19 cellular contexts compared by ENCODE assay signal in genomic region chr10:113226404-113226803, GRCh38.
DNase-seq lines count a peak whose midpoint lies in the region; ATAC-seq lines count a peak whose summit lies in the region.
"Had no signal": no experiment of that assay in that cellular context is flagged by ENCODE, and none has a peak within 500 bp of the region (broad histone marks: within the 10 kb centered on the region; RNA-seq: fewer than 3 reads in every experiment).

No MANE protein-coding gene starts in this region.

- H3K36me3 Mint-ChIP-seq in activated naive CD4-positive, alpha-beta T cell treated with anti-CD3 and anti-CD28 coated beads, Interleukin-2, amount 50 U/mL, for 72 hours = no peaks in the 10 kb centered on the region
- no peaks in the 10 kb centered on the region for H3K36me3 Mint-ChIP-seq in T-helper 17 cell (ENCODE audit: low read depth)
- H3K36me3 Mint-ChIP-seq in stimulated activated naive CD8-positive, alpha-beta T cell treated with anti-CD3 and anti-CD28 coated beads, Interleukin-15, Interleukin-2, amounts not matched to agents 100 ng/mL and 50 ng/mL, for 24 hours (ENCODE audit: low read depth) = no peaks in the 10 kb centered on the region

- no peak for DNase-seq in activated naive CD4-positive, alpha-beta T cell treated with anti-CD3 and anti-CD28 coated beads, Interleukin-2, amount 50 U/mL, for 72 hours (ENCODE audit: low spot score in 2 of 2)
- no peak for DNase-seq in activated naive CD4-positive, alpha-beta T cell treated with Interleukin-2 at 50 U/mL for 16 hours
- DNase-seq in T-helper 17 cell = no peak
- peak; percentile 76 for DNase-seq in left kidney (ENCODE audit: low read depth, low spot score)
- no peak for DNase-seq in NCI-H2196 (lab: John Stamatoyannopoulos, UW; ENCODE audit: unreplicated experiment)
- DNase-seq: activated CD4-positive, CD25-positive, alpha-beta regulatory T cell treated with anti-CD3 and anti-CD28 coated beads, Interleukin-2, amount 50 U/mL, for 72 hours; Caco-2; GM23248; Karpas-422; NCI-H1436; NK-92 treated with Interleukin-12 subunit alpha and Interleukin-12 subunit beta, amount 100 ng/mL, for 24 hours; psoas muscle; stimulated activated CD8-positive, alpha-beta memory T cell treated with anti-CD3 and anti-CD28 coated beads, Interleukin-4, amount 100 ng/mL, for 48 hours had no signal

- H3K4me1 Mint-ChIP-seq in T-helper 17 cell = peaks cover 14% of the 10 kb centered on the region
- peaks cover 23% of the 10 kb centered on the region for H3K4me1 Mint-ChIP-seq in stimulated activated naive CD8-positive, alpha-beta T cell treated with anti-CD3 and anti-CD28 coated beads, Interleukin-15, Interleukin-2, amounts not matched to agents 100 ng/mL and 50 ng/mL, for 24 hours (ENCODE audit: low read depth)

- H3K27ac Mint-ChIP-seq in activated naive CD4-positive, alpha-beta T cell treated with anti-CD3 and anti-CD28 coated beads, Interleukin-2, amount 50 U/mL, for 72 hours = no peak overlapping the region
- peak overlapping the region; percentile 68 for H3K27ac Mint-ChIP-seq in T-helper 17 cell
- H3K27ac Mint-ChIP-seq in stimulated activated naive CD8-positive, alpha-beta T cell treated with anti-CD3 and anti-CD28 coated beads, Interleukin-15, Interleukin-2, amounts not matched to agents 100 ng/mL and 50 ng/mL, for 24 hours = peak overlapping the region; percentile 37
- H3K27ac Mint-ChIP-seq: T-helper 1 cell treated with Interleukin-12 subunit alpha and Interleukin-12 subunit beta and Interleukin-4 antibody, amounts not matched to agents 30 μg/mL and 1 μg/mL, for 36 hours had no signal

- peaks cover 0 to 5% of the 10 kb centered on the region in 2 donors for H3K9me3 Mint-ChIP-seq in activated naive CD4-positive, alpha-beta T cell treated with anti-CD3 and anti-CD28 coated beads, Interleukin-2, amount 50 U/mL, for 72 hours
- H3K9me3 Mint-ChIP-seq in stimulated activated naive CD8-positive, alpha-beta T cell treated with anti-CD3 and anti-CD28 coated beads, Interleukin-15, Interleukin-2, amounts not matched to agents 100 ng/mL and 50 ng/mL, for 24 hours = no peaks in the 10 kb centered on the region
- H3K9me3 Mint-ChIP-seq: T-helper 1 cell treated with Interleukin-12 subunit alpha and Interleukin-12 subunit beta and Interleukin-4 antibody, amounts not matched to agents 30 μg/mL and 1 μg/mL, for 36 hours had no signal

- H3K9me3 ChIP-seq in T-helper 17 cell (ENCODE audit: control insufficient read depth, low read length, poor library complexity, severe bottlenecking) = no peaks in the 10 kb centered on the region
- H3K9me3 ChIP-seq: ascending aorta, Caco-2, gastroesophageal sphincter, psoas muscle had no signal

- H3K4me3 Mint-ChIP-seq in T-helper 17 cell = no peak overlapping the region
- no peak overlapping the region for H3K4me3 Mint-ChIP-seq in stimulated activated naive CD8-positive, alpha-beta T cell treated with anti-CD3 and anti-CD28 coated beads, Interleukin-15, Interleukin-2, amounts not matched to agents 100 ng/mL and 50 ng/mL, for 24 hours
- H3K4me3 Mint-ChIP-seq: T-helper 1 cell treated with Interleukin-12 subunit alpha and Interleukin-12 subunit beta and Interleukin-4 antibody, amounts not matched to agents 30 μg/mL and 1 μg/mL, for 36 hours had no signal

- peaks cover 44% of the 10 kb centered on the region for H3K27me3 Mint-ChIP-seq in T-helper 17 cell
- H3K27me3 Mint-ChIP-seq in stimulated activated naive CD8-positive, alpha-beta T cell treated with anti-CD3 and anti-CD28 coated beads, Interleukin-15, Interleukin-2, amounts not matched to agents 100 ng/mL and 50 ng/mL, for 24 hours = peaks cover 37% of the 10 kb centered on the region

- ATAC-seq in activated naive CD4-positive, alpha-beta T cell treated with anti-CD3 and anti-CD28 coated beads, Interleukin-2, amount 50 U/mL, for 72 hours = peak; percentile 57 to 90
- ATAC-seq in T-helper 17 cell (peak; percentile 74), HG03354 (IDR thresholded peaks at IDR 0.05; ENCODE audit: poor library complexity, severe bottlenecking, unreplicated experiment) (no peak), GM19351 (IDR thresholded peaks at IDR 0.05; ENCODE audit: unreplicated experiment) (no peak)
- ATAC-seq: gastroesophageal sphincter, psoas muscle had no signal

Comparison
In these comparisons a context has a peak if more than half of its experiments do, and no peak if none do; other contexts are left out.
1. ATAC-seq: peak in activated naive CD4-positive, alpha-beta T cell treated with anti-CD3 and anti-CD28 coated beads, Interleukin-2, amount 50 U/mL, for 72 hours (2 of 2) and T-helper 17 cell (single experiment); none in HG03354 (single experiment) and GM19351 (single experiment).
2. H3K27ac Mint-ChIP-seq: peak in T-helper 17 cell (single experiment) and stimulated activated naive CD8-positive, alpha-beta T cell treated with anti-CD3 and anti-CD28 coated beads, Interleukin-15, Interleukin-2, amounts not matched to agents 100 ng/mL and 50 ng/mL, for 24 hours (single experiment); none in activated naive CD4-positive, alpha-beta T cell treated with anti-CD3 and anti-CD28 coated beads, Interleukin-2, amount 50 U/mL, for 72 hours (0 of 2).